In the genomic region with DNA sequence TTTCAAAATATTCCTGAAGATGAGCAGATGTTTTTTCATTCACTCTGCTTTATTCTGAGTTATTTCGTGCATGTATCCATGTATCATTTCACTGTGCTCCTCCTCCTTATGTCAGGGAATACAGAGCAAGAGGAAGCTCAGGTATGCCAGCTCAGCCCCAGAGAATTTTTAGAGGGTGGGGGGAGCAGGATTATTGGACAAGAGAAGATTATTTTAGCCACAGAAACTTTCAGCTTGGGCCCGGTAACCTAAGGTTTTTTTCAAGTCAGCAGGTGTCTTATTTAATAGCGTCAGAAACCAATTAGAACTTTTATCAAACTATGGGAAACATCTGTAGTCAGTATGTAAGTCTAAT, we compare ENCODE assay signal across 18 cellular contexts.
DNase-seq lines count a peak whose midpoint lies in the region; ATAC-seq and TF ChIP-seq lines count a peak whose summit lies in the region.
"Had no signal": no experiment of that assay in that cellular context is flagged by ENCODE, and none has a peak within 500 bp of the region (broad histone marks: within the 10 kb centered on the region; RNA-seq: fewer than 3 reads in every experiment).

No MANE protein-coding gene starts in this region.

- H3K4me3 Mint-ChIP-seq in endodermal cell, result no peak overlapping the region
- peak overlapping the region; percentile 85 to 87 for H3K4me3 Mint-ChIP-seq in stimulated activated naive B cell treated with anti-CD40 and anti-IgM and Interleukin-4, amounts not matched to agents 10 μg/mL and 1 μg/mL and 100 μg/mL, for 72 hours
- H3K4me3 Mint-ChIP-seq: CD8-positive, alpha-beta T cell had no signal

- H3K9ac ChIP-seq in OCI-LY3 (ENCODE audit: low read length) (no peak overlapping the region), endodermal cell (ENCODE audit: extremely low read depth, low read length, poor library complexity, severe bottlenecking) (no peak overlapping the region)

- intact Hi-C loops in left ventricle myocardium inferior (cut with micrococcal nuclease), result no loop called here
- intact Hi-C loops in left ventricle myocardium superior (cut with micrococcal nuclease), result no loop called here

- no peak for DNase-seq in left ventricle myocardium inferior
- no peak for DNase-seq in left ventricle myocardium superior
- DNase-seq in endodermal cell, result no peak
- DNase-seq in stimulated activated naive B cell treated with anti-CD40 and anti-IgM and Interleukin-4, amounts not matched to agents 10 μg/mL and 1 μg/mL and 100 μg/mL, for 72 hours, result no peak
- DNase-seq: activated CD4-positive, CD25-positive, alpha-beta regulatory T cell treated with anti-CD3 and anti-CD28 coated beads, Interleukin-2, amount 50 U/mL, for 72 hours; activated CD8-positive, alpha-beta memory T cell treated with anti-CD3 and anti-CD28 coated beads, Interleukin-2, amount 50 U/mL, for 4 hours; CD8-positive, alpha-beta T cell; heart left ventricle; kidney; pancreas; Peyer's patch; stimulated activated naive CD4-positive, alpha-beta T cell; upper lobe of right lung had no signal

- peak overlapping the region; percentile 17 for H3K27ac Mint-ChIP-seq in endodermal cell
- peak overlapping the region; percentile 95 for H3K27ac Mint-ChIP-seq in stimulated activated naive B cell treated with anti-CD40 and anti-IgM and Interleukin-4, amounts not matched to agents 10 μg/mL and 1 μg/mL and 100 μg/mL, for 72 hours
- H3K27ac Mint-ChIP-seq: CD8-positive, alpha-beta T cell had no signal

- H3K9me3 ChIP-seq in left ventricle myocardium inferior (replicated peaks) (no peaks in the 10 kb centered on the region), OCI-LY3 (ENCODE audit: insufficient read depth, low read length) (no peaks in the 10 kb centered on the region), endodermal cell (ENCODE audit: control insufficient read depth, low read length) (no peaks in the 10 kb centered on the region)
- H3K9me3 ChIP-seq: heart left ventricle, pancreas, Peyer's patch, upper lobe of right lung had no signal

- TF ChIP-seq CTCF in left ventricle myocardium inferior (IDR thresholded peaks at IDR 0.05; ENCODE audit: borderline replicate concordance) (no peak), OCI-LY3 (IDR thresholded peaks at IDR 0.05; ENCODE audit: low read depth, low read length) (no peak), endodermal cell (conservative IDR thresholded peaks at IDR 0.05) (no peak)

- H3K4me1 Mint-ChIP-seq in endodermal cell, result peaks cover 47% of the 10 kb centered on the region
- H3K4me1 Mint-ChIP-seq in stimulated activated naive B cell treated with anti-CD40 and anti-IgM and Interleukin-4, amounts not matched to agents 10 μg/mL and 1 μg/mL and 100 μg/mL, for 72 hours, result peaks cover 17 to 48% of the 10 kb centered on the region in 2 donors

- H3K79me2 ChIP-seq in OCI-LY3 (ENCODE audit: low read length), result no peaks in the 10 kb centered on the region

- H3K27me3 ChIP-seq in left ventricle myocardium inferior (ENCODE audit: low read depth), result no peaks in the 10 kb centered on the region
- no peaks in the 10 kb centered on the region for H3K27me3 ChIP-seq in OCI-LY3 (ENCODE audit: low read depth, low read length)
- H3K27me3 ChIP-seq in endodermal cell (ENCODE audit: control insufficient read depth, insufficient read depth, low read length, poor library complexity, severe bottlenecking), result no peaks in the 10 kb centered on the region
- H3K27me3 ChIP-seq: heart left ventricle, pancreas, Peyer's patch, upper lobe of right lung had no signal

- no peaks in the 10 kb centered on the region for H3K9me3 Mint-ChIP-seq in endodermal cell
- no peaks in the 10 kb centered on the region for H3K9me3 Mint-ChIP-seq in stimulated activated naive B cell treated with anti-CD40 and anti-IgM and Interleukin-4, amounts not matched to agents 10 μg/mL and 1 μg/mL and 100 μg/mL, for 72 hours
- H3K9me3 Mint-ChIP-seq: CD8-positive, alpha-beta T cell had no signal

- ATAC-seq in left ventricle myocardium superior, result no peak
- peak in 1 of 2 donors; percentile 6 for ATAC-seq in stimulated activated naive B cell treated with anti-CD40 and anti-IgM and Interleukin-4, amounts not matched to agents 10 μg/mL and 1 μg/mL and 100 μg/mL, for 72 hours (replicated peaks)
- ATAC-seq in HG02610 (IDR thresholded peaks at IDR 0.05; ENCODE audit: unreplicated experiment), result no peak
- ATAC-seq in GM18498 (IDR thresholded peaks at IDR 0.05; ENCODE audit: unreplicated experiment), result no peak
- ATAC-seq in HG02973 (IDR thresholded peaks at IDR 0.05; ENCODE audit: unreplicated experiment), result no peak
- ATAC-seq: CD8-positive, alpha-beta T cell had no signal

- no peaks in the 10 kb centered on the region for H4K20me1 ChIP-seq in OCI-LY3 (ENCODE audit: insufficient read depth, low read length)

- H2AFZ ChIP-seq in OCI-LY3 (ENCODE audit: low read depth, low read length), result peak overlapping the region; percentile 32

- WGBS in endodermal cell (ENCODE audit: insufficient coverage in 1 of 2, insufficient read length in 1 of 2), 2 experiments, result 70 to 72% methylated on average over 2 to 3 of the region's 3 CpGs

- peak overlapping the region; percentile 16 for H3K4me3 ChIP-seq in left ventricle myocardium inferior
- peak overlapping the region; percentile 36 for H3K4me3 ChIP-seq in OCI-LY3 (ENCODE audit: low read length)
- no peak overlapping the region for H3K4me3 ChIP-seq in endodermal cell (ENCODE audit: low read length)
- H3K4me3 ChIP-seq: heart left ventricle, pancreas, Peyer's patch, skin epidermis, upper lobe of right lung had no signal

- H3K4me1 ChIP-seq in left ventricle myocardium inferior (no peaks in the 10 kb centered on the region), OCI-LY3 (ENCODE audit: low read length) (peaks cover 13% of the 10 kb centered on the region), endodermal cell (ENCODE audit: control insufficient read depth, insufficient read depth, low read length) (peaks cover 4% of the 10 kb centered on the region)
- H3K4me1 ChIP-seq: pancreas, Peyer's patch, upper lobe of right lung had no signal

- H3K36me3 ChIP-seq in left ventricle myocardium inferior (no peaks in the 10 kb centered on the region), OCI-LY3 (replicated peaks; ENCODE audit: low read depth, low read length) (no peaks in the 10 kb centered on the region), endodermal cell (ENCODE audit: control insufficient read depth, insufficient read depth, low read length) (peaks cover 38% of the 10 kb centered on the region)
- H3K36me3 ChIP-seq: heart left ventricle, pancreas, Peyer's patch, upper lobe of right lung had no signal

- no peak overlapping the region for H3K27ac ChIP-seq in left ventricle myocardium inferior (replicated peaks)
- no peak overlapping the region for H3K27ac ChIP-seq in OCI-LY3 (ENCODE audit: low read length)
- no peak overlapping the region for H3K27ac ChIP-seq in endodermal cell (ENCODE audit: low read depth, low read length)
- H3K27ac ChIP-seq: pancreas, upper lobe of right lung had no signal

- peaks cover 7% of the 10 kb centered on the region for H3K36me3 Mint-ChIP-seq in endodermal cell (ENCODE audit: low read depth)
- H3K36me3 Mint-ChIP-seq in stimulated activated naive B cell treated with anti-CD40 and anti-IgM and Interleukin-4, amounts not matched to agents 10 μg/mL and 1 μg/mL and 100 μg/mL, for 72 hours, result peaks cover 0 to 8% of the 10 kb centered on the region in 2 donors

- H3K27me3 Mint-ChIP-seq in endodermal cell (ENCODE audit: insufficient read depth), result no peaks in the 10 kb centered on the region
- H3K27me3 Mint-ChIP-seq in stimulated activated naive B cell treated with anti-CD40 and anti-IgM and Interleukin-4, amounts not matched to agents 10 μg/mL and 1 μg/mL and 100 μg/mL, for 72 hours, result no peaks in the 10 kb centered on the region

- peak overlapping the region; percentile 50 for H3K4me2 ChIP-seq in OCI-LY3 (ENCODE audit: low read length)
